ENCODE assay signal across 1 cellular context in the genomic region with DNA sequence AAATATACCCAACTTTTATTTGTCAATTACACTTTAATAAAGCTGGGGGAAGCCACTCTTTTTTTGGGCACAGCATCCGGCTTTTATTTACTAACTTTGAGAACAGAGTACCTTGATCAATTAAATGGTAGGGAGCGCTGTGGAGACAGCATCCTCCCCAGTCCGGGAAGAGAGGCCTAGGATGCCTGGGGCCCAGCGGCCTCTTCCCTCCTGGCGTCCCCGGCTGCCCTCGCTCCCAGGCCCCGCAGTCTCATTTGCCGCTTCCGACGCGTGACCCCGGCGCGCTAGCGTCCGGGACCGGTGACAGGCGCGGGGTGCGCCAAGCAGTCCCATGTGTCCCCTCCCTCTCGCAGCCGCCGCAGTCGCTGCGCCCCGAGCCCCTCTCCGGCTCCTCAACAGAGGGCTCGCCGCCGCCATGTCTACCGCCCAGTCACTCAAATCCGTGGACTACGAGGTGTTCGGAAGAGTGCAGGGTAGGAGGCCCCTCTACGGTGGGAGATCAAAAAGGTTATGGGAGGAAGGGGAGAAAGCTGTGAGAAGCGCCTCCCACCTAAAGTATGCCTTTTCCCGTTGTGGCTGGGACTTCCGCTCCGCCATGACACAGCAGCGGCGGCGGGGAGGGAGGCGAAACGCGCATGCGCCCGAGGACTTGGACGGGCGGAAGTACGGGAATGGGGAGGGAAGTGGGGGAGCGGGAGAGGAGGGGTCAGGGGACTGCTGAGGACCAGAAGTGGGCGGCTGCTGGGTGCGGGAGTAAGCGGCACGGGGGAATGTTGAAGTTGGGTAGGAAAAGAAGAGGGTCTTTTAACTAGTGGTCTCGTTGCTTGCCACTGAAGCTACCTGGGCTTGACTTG.
A peak's percentile ranks its signal among the peaks of the same experiment; 100 is the strongest.
TF ChIP-seq lines count a peak whose summit lies in the region.

A gene (plus strand): TSS at position 332 of the 854 bp plus-strand sequence.

TF ChIP-seq in HepG2, 621 proteins besides CTCF, POLR2A, EP300 and RAD21 (continued from another document and continues in another):
- TF ChIP-seq, protein P1, sequence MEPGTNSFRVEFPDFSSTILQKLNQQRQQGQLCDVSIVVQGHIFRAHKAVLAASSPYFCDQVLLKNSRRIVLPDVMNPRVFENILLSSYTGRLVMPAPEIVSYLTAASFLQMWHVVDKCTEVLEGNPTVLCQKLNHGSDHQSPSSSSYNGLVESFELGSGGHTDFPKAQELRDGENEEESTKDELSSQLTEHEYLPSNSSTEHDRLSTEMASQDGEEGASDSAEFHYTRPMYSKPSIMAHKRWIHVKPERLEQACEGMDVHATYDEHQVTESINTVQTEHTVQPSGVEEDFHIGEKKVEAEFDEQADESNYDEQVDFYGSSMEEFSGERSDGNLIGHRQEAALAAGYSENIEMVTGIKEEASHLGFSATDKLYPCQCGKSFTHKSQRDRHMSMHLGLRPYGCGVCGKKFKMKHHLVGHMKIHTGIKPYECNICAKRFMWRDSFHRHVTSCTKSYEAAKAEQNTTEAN (CRISPR knock-in tag; conservative IDR thresholded peaks at IDR 0.05) = peak; percentile 86
- TF ChIP-seq, protein P2, sequence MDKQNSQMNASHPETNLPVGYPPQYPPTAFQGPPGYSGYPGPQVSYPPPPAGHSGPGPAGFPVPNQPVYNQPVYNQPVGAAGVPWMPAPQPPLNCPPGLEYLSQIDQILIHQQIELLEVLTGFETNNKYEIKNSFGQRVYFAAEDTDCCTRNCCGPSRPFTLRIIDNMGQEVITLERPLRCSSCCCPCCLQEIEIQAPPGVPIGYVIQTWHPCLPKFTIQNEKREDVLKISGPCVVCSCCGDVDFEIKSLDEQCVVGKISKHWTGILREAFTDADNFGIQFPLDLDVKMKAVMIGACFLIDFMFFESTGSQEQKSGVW (CRISPR knock-in tag; IDR thresholded peaks at IDR 0.05; ENCODE audit: borderline replicate concordance) = no peak
- TF ChIP-seq CBFB (CRISPR knock-in tag; IDR thresholded peaks at IDR 0.05) = no peak; the same call in 1 of the 2 replicates
- TF ChIP-seq, protein P3, sequence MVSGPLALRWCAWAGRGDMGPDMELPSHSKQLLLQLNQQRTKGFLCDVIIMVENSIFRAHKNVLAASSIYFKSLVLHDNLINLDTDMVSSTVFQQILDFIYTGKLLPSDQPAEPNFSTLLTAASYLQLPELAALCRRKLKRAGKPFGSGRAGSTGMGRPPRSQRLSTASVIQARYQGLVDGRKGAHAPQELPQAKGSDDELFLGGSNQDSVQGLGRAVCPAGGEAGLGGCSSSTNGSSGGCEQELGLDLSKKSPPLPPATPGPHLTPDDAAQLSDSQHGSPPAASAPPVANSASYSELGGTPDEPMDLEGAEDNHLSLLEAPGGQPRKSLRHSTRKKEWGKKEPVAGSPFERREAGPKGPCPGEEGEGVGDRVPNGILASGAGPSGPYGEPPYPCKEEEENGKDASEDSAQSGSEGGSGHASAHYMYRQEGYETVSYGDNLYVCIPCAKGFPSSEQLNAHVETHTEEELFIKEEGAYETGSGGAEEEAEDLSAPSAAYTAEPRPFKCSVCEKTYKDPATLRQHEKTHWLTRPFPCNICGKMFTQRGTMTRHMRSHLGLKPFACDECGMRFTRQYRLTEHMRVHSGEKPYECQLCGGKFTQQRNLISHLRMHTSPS (CRISPR knock-in tag; IDR thresholded peaks at IDR 0.05; ENCODE audit: low read depth) = peak; percentile 76
- TF ChIP-seq ZNF557 (CRISPR knock-in tag; IDR thresholded peaks at IDR 0.05) = peak; percentile 95
- TF ChIP-seq AKAP8 (CRISPR knock-in tag; IDR thresholded peaks at IDR 0.05) = peak; percentile 92
- TF ChIP-seq MTF2 (CRISPR knock-in tag; IDR thresholded peaks at IDR 0.05; ENCODE audit: borderline replicate concordance) = 0 out of 2 replicates have a peak, but pooled peaks have one; percentile 34
- TF ChIP-seq HMGA1 (CRISPR knock-in tag; conservative IDR thresholded peaks at IDR 0.05) = no peak
- peak; percentile 89 for TF ChIP-seq ZNF607 (CRISPR knock-in tag; IDR thresholded peaks at IDR 0.05; ENCODE audit: borderline replicate concordance)
- peak; percentile 15; the same call in 1 of the 2 replicates for TF ChIP-seq CREM (IDR thresholded peaks at IDR 0.05)
- no peak; the same call in 1 of the 2 replicates for TF ChIP-seq CREM (CRISPR knock-in tag; IDR thresholded peaks at IDR 0.05)
- peak; percentile 83; the same call in 1 of the 2 replicates for TF ChIP-seq GTF3A (CRISPR knock-in tag; conservative IDR thresholded peaks at IDR 0.05)
- TF ChIP-seq DNMT3B (CRISPR knock-in tag; conservative IDR thresholded peaks at IDR 0.05) = peak; percentile 79; the same call in 1 of the 2 replicates
- 0 out of 2 replicates have a peak, but pooled peaks have one; percentile 67 for TF ChIP-seq ZNF562 (CRISPR knock-in tag; IDR thresholded peaks at IDR 0.05; ENCODE audit: borderline replicate concordance)
- no peak for TF ChIP-seq RFXANK (CRISPR knock-in tag; IDR thresholded peaks at IDR 0.05)
- peak; percentile 70 for TF ChIP-seq ZNF614 (CRISPR knock-in tag; IDR thresholded peaks at IDR 0.05; ENCODE audit: borderline replicate concordance)
- peak; percentile 98 for TF ChIP-seq KDM2A (CRISPR knock-in tag; IDR thresholded peaks at IDR 0.05; ENCODE audit: borderline replicate concordance, low read depth)
- TF ChIP-seq SMYD3 (CRISPR knock-in tag; IDR thresholded peaks at IDR 0.05) = peak; percentile 53; the same call in 1 of the 2 replicates
- no peak for TF ChIP-seq PRMT3 (CRISPR knock-in tag; IDR thresholded peaks at IDR 0.05; ENCODE audit: borderline replicate concordance, low read depth)
- TF ChIP-seq, protein P4, sequence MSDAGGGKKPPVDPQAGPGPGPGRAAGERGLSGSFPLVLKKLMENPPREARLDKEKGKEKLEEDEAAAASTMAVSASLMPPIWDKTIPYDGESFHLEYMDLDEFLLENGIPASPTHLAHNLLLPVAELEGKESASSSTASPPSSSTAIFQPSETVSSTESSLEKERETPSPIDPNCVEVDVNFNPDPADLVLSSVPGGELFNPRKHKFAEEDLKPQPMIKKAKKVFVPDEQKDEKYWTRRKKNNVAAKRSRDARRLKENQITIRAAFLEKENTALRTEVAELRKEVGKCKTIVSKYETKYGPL (CRISPR knock-in tag; IDR thresholded peaks at IDR 0.05) = no peak
- TF ChIP-seq ZNF282 (IDR thresholded peaks at IDR 0.05; ENCODE audit: partially characterized antibody) = no peak
- TF ChIP-seq, protein P5, sequence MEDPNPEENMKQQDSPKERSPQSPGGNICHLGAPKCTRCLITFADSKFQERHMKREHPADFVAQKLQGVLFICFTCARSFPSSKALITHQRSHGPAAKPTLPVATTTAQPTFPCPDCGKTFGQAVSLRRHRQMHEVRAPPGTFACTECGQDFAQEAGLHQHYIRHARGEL (CRISPR knock-in tag; IDR thresholded peaks at IDR 0.05) = no peak; the same call in 1 of the 2 replicates
- TF ChIP-seq SAP130 (CRISPR knock-in tag; IDR thresholded peaks at IDR 0.05; ENCODE audit: low read depth) = peak; percentile 80
- no peak for TF ChIP-seq HDAC6 (IDR thresholded peaks at IDR 0.05; ENCODE audit: low read depth, low read length)
- peak; percentile 99 for TF ChIP-seq ZNF225 (CRISPR knock-in tag; IDR thresholded peaks at IDR 0.05)
- TF ChIP-seq, protein P6, sequence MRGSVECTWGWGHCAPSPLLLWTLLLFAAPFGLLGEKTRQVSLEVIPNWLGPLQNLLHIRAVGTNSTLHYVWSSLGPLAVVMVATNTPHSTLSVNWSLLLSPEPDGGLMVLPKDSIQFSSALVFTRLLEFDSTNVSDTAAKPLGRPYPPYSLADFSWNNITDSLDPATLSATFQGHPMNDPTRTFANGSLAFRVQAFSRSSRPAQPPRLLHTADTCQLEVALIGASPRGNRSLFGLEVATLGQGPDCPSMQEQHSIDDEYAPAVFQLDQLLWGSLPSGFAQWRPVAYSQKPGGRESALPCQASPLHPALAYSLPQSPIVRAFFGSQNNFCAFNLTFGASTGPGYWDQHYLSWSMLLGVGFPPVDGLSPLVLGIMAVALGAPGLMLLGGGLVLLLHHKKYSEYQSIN (CRISPR knock-in tag; IDR thresholded peaks at IDR 0.05; ENCODE audit: borderline replicate concordance) = no peak
- TF ChIP-seq PITX1 (CRISPR knock-in tag; IDR thresholded peaks at IDR 0.05) = peak; percentile 88
- TF ChIP-seq, protein P7, sequence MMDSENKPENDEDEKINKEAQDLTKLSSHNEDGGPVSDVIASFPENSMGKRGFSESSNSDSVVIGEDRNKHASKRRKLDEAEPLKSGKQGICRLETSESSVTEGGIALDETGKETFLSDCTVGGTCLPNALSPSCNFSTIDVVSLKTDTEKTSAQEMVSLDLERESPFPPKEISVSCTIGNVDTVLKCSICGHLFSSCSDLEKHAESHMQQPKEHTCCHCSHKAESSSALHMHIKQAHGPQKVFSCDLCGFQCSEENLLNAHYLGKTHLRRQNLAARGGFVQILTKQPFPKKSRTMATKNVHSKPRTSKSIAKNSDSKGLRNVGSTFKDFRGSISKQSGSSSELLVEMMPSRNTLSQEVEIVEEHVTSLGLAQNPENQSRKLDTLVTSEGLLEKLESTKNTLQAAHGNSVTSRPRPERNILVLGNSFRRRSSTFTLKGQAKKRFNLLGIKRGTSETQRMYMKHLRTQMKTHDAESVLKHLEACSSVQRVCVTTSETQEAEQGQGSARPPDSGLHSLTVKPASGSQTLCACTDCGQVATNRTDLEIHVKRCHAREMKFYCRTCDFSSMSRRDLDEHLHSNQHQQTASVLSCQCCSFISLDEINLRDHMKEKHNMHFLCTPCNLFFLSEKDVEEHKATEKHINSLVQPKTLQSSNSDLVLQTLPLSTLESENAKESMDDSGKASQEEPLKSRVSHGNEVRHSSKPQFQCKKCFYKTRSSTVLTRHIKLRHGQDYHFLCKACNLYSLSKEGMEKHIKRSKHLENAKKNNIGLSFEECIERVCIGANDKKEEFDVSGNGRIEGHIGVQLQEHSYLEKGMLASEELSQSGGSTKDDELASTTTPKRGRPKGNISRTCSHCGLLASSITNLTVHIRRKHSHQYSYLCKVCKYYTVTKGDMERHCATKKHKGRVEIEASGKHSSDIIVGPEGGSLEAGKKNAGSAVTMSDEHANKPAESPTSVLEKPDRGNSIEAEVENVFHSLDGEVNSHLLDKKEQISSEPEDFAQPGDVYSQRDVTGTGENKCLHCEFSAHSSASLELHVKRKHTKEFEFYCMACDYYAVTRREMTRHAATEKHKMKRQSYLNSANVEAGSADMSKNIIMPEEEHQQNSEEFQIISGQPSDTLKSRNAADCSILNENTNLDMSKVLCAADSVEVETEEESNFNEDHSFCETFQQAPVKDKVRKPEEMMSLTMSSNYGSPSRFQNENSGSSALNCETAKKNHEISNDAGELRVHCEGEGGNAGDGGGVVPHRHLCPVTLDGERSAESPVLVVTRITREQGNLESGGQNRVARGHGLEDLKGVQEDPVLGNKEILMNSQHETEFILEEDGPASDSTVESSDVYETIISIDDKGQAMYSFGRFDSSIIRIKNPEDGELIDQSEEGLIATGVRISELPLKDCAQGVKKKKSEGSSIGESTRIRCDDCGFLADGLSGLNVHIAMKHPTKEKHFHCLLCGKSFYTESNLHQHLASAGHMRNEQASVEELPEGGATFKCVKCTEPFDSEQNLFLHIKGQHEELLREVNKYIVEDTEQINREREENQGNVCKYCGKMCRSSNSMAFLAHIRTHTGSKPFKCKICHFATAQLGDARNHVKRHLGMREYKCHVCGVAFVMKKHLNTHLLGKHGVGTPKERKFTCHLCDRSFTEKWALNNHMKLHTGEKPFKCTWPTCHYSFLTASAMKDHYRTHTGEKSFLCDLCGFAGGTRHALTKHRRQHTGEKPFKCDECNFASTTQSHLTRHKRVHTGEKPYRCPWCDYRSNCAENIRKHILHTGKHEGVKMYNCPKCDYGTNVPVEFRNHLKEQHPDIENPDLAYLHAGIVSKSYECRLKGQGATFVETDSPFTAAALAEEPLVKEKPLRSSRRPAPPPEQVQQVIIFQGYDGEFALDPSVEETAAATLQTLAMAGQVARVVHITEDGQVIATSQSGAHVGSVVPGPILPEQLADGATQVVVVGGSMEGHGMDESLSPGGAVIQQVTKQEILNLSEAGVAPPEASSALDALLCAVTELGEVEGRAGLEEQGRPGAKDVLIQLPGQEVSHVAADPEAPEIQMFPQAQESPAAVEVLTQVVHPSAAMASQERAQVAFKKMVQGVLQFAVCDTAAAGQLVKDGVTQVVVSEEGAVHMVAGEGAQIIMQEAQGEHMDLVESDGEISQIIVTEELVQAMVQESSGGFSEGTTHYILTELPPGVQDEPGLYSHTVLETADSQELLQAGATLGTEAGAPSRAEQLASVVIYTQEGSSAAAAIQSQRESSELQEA (CRISPR knock-in tag; IDR thresholded peaks at IDR 0.05; ENCODE audit: not compliant biosample characterization) = peak; percentile 91
- no peak for TF ChIP-seq HNRNPL (IDR thresholded peaks at IDR 0.05; ENCODE audit: low read depth, low read length)
- peak; percentile 37; the same call in 1 of the 2 replicates for TF ChIP-seq ZNF652 (CRISPR knock-in tag; IDR thresholded peaks at IDR 0.05; ENCODE audit: borderline replicate concordance, low read depth)
- TF ChIP-seq ZNF337 (CRISPR knock-in tag; IDR thresholded peaks at IDR 0.05; ENCODE audit: borderline replicate concordance, low read depth) = peak; percentile 95; the same call in 1 of the 2 replicates
- TF ChIP-seq ZNF530 (CRISPR knock-in tag; IDR thresholded peaks at IDR 0.05; ENCODE audit: low read depth) = no peak
- no peak for TF ChIP-seq TCF7L2 (IDR thresholded peaks at IDR 0.05; ENCODE audit: low read depth, low read length)
- TF ChIP-seq, protein P8, sequence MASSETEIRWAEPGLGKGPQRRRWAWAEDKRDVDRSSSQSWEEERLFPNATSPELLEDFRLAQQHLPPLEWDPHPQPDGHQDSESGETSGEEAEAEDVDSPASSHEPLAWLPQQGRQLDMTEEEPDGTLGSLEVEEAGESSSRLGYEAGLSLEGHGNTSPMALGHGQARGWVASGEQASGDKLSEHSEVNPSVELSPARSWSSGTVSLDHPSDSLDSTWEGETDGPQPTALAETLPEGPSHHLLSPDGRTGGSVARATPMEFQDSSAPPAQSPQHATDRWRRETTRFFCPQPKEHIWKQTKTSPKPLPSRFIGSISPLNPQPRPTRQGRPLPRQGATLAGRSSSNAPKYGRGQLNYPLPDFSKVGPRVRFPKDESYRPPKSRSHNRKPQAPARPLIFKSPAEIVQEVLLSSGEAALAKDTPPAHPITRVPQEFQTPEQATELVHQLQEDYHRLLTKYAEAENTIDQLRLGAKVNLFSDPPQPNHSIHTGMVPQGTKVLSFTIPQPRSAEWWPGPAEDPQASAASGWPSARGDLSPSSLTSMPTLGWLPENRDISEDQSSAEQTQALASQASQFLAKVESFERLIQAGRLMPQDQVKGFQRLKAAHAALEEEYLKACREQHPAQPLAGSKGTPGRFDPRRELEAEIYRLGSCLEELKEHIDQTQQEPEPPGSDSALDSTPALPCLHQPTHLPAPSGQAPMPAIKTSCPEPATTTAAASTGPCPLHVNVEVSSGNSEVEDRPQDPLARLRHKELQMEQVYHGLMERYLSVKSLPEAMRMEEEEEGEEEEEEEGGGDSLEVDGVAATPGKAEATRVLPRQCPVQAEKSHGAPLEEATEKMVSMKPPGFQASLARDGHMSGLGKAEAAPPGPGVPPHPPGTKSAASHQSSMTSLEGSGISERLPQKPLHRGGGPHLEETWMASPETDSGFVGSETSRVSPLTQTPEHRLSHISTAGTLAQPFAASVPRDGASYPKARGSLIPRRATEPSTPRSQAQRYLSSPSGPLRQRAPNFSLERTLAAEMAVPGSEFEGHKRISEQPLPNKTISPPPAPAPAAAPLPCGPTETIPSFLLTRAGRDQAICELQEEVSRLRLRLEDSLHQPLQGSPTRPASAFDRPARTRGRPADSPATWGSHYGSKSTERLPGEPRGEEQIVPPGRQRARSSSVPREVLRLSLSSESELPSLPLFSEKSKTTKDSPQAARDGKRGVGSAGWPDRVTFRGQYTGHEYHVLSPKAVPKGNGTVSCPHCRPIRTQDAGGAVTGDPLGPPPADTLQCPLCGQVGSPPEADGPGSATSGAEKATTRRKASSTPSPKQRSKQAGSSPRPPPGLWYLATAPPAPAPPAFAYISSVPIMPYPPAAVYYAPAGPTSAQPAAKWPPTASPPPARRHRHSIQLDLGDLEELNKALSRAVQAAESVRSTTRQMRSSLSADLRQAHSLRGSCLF (CRISPR knock-in tag; IDR thresholded peaks at IDR 0.05; ENCODE audit: borderline replicate concordance) = peak; percentile 93
- peak; percentile 99 for TF ChIP-seq RBFOX2 (IDR thresholded peaks at IDR 0.05; ENCODE audit: low read depth, low read length)
- TF ChIP-seq ZNF777 (CRISPR knock-in tag; IDR thresholded peaks at IDR 0.05) = peak; percentile 72; the same call in 1 of the 2 replicates
- peak; percentile 84; the same call in 1 of the 2 replicates for TF ChIP-seq ZNF768 (CRISPR knock-in tag; IDR thresholded peaks at IDR 0.05)
